ENCODE assay signal across 6 cellular contexts in genomic region chr17:56965241-56965640, GRCh38. TPM values are rescaled to one million over a fixed set of nuclear protein-coding genes. Genes with fewer than 3 reads are reported as not detected.
DNase-seq lines count a peak whose midpoint lies in the region; TF ChIP-seq lines count a peak whose summit lies in the region.
"Not testable (repeated sequence)": the region's sequence is repeated elsewhere in the genome, so short reads cannot be mapped to it uniquely, and the experiment has no call there.

No MANE protein-coding gene starts in this region.

- not testable (repeated sequence) for H3K23ac ChIP-seq in mesenchymal stem cell (ENCODE audit: low read length in 2 of 2)

- H3K4ac ChIP-seq in mesenchymal stem cell (ENCODE audit: low read depth in 1 of 2, low read length in 2 of 2): not testable (repeated sequence)

- H3K18ac ChIP-seq in mesenchymal stem cell (ENCODE audit: low read depth in 1 of 2, low read length in 2 of 2): not testable (repeated sequence)

- H2BK120ac ChIP-seq in mesenchymal stem cell (ENCODE audit: low read depth, low read length): not testable (repeated sequence)

- WGBS in endodermal cell (ENCODE audit: insufficient coverage in 1 of 2, insufficient read length in 1 of 2), 2 experiments: 95 to 100% methylated on average over 5 to 9 of the region's 9 CpGs
- 95% methylated on average over 9 of the region's 9 CpGs for WGBS in mesenchymal stem cell

- H3K4me1 ChIP-seq in endodermal cell (ENCODE audit: control insufficient read depth, insufficient read depth, low read length); mesenchymal stem cell (ENCODE audit: control insufficient read depth, insufficient read depth, low read depth, low read length): not testable (repeated sequence)

- not testable (repeated sequence) for H2AFZ ChIP-seq in mesenchymal stem cell (ENCODE audit: low read depth, low read length)

- not testable (repeated sequence) for H3K27me3 Mint-ChIP-seq in Calu3 (ENCODE audit: unreplicated experiment); endodermal cell (ENCODE audit: insufficient read depth); nephron progenitor cell (ENCODE audit: low read depth, poor library complexity); progenitor cell of endocrine pancreas

- H3K4me3 ChIP-seq in endodermal cell (ENCODE audit: low read length); mesenchymal stem cell (ENCODE audit: insufficient read depth in 1 of 2, low read depth in 1 of 2, low read length in 2 of 2): not testable (repeated sequence)

- H3K9me3 ChIP-seq in endodermal cell (ENCODE audit: control insufficient read depth, low read length); mesenchymal stem cell (ENCODE audit: control insufficient read depth, low read length): not testable (repeated sequence)

- not testable (repeated sequence) for H2BK15ac ChIP-seq in mesenchymal stem cell (ENCODE audit: low read depth, poor library complexity, severe bottlenecking)

- H3K9ac ChIP-seq in endodermal cell (ENCODE audit: extremely low read depth, low read length, poor library complexity, severe bottlenecking); mesenchymal stem cell (ENCODE audit: low read length): not testable (repeated sequence)

- not testable (repeated sequence) for H3K27me3 ChIP-seq in endodermal cell (ENCODE audit: control insufficient read depth, insufficient read depth, low read length, poor library complexity, severe bottlenecking); mesenchymal stem cell (ENCODE audit: control insufficient read depth in 1 of 2, insufficient read depth in 1 of 2, low read length in 2 of 2)

- H3K14ac ChIP-seq in mesenchymal stem cell (ENCODE audit: low read length in 2 of 2): not testable (repeated sequence)

- not testable (repeated sequence) for H4K8ac ChIP-seq in mesenchymal stem cell (ENCODE audit: low read length)

- not testable (repeated sequence) for H2AK5ac ChIP-seq in mesenchymal stem cell (ENCODE audit: low read length, severe bottlenecking)

- intact Hi-C loops in Calu3 (cut with micrococcal nuclease; ENCODE audit: unreplicated experiment): not testable (repeated sequence)

- H3K4me3 Mint-ChIP-seq in Calu3 (ENCODE audit: low read depth, unreplicated experiment) (peak overlapping the region; percentile 50), progenitor cell of endocrine pancreas (ENCODE audit: low read depth) (peak overlapping the region; percentile 41)
- H3K4me3 Mint-ChIP-seq in endodermal cell, nephron progenitor cell: not testable (repeated sequence)

- H3K9me3 Mint-ChIP-seq in Calu3 (ENCODE audit: low read depth, unreplicated experiment); endodermal cell; nephron progenitor cell; progenitor cell of endocrine pancreas (ENCODE audit: low read depth): not testable (repeated sequence)

- peaks cover 19% of the 10 kb centered on the region for H3K4me1 Mint-ChIP-seq in Calu3 (ENCODE audit: low read depth, unreplicated experiment)
- not testable (repeated sequence) for H3K4me1 Mint-ChIP-seq in endodermal cell, nephron progenitor cell
- H3K4me1 Mint-ChIP-seq in progenitor cell of endocrine pancreas (ENCODE audit: low read depth): peaks cover 22% of the 10 kb centered on the region

- H3K27ac ChIP-seq in endodermal cell (ENCODE audit: low read depth, low read length); mesenchymal stem cell (ENCODE audit: low read length, poor library complexity, severe bottlenecking): not testable (repeated sequence)

- H3K4me2 ChIP-seq in mesenchymal stem cell (ENCODE audit: low read length, poor library complexity, severe bottlenecking): not testable (repeated sequence)

- not testable (repeated sequence) for H4K91ac ChIP-seq in mesenchymal stem cell (ENCODE audit: low read length)

- TF ChIP-seq CTCF in Calu3 (IDR thresholded peaks at IDR 0.05; ENCODE audit: unreplicated experiment); endodermal cell (conservative IDR thresholded peaks at IDR 0.05); nephron progenitor cell (IDR thresholded peaks at IDR 0.05); progenitor cell of endocrine pancreas (IDR thresholded peaks at IDR 0.05; ENCODE audit: unreplicated experiment): not testable (repeated sequence)

- CTCF ChIA-PET in Calu3 (lab: Charles Lee): not testable (repeated sequence)

- not testable (repeated sequence) for H3K36me3 Mint-ChIP-seq in Calu3 (ENCODE audit: insufficient read depth, unreplicated experiment); endodermal cell (ENCODE audit: low read depth); nephron progenitor cell (ENCODE audit: low read depth); progenitor cell of endocrine pancreas (ENCODE audit: insufficient read depth)

- H3K36me3 ChIP-seq in endodermal cell (ENCODE audit: control insufficient read depth, insufficient read depth, low read length); mesenchymal stem cell (ENCODE audit: control insufficient read depth in 1 of 2, insufficient read depth in 2 of 2, low read depth in 1 of 2, low read length in 2 of 2): not testable (repeated sequence)

- BruUV-seq in Calu3 (replicated peaks; lab: Mats Ljungman, UMichigan): not testable (repeated sequence)

- H2BK12ac ChIP-seq in mesenchymal stem cell (ENCODE audit: low read length in 2 of 2): not testable (repeated sequence)

- H3K27ac Mint-ChIP-seq in Calu3 (ENCODE audit: unreplicated experiment): peak overlapping the region; percentile 27
- not testable (repeated sequence) for H3K27ac Mint-ChIP-seq in endodermal cell
- H3K27ac Mint-ChIP-seq in nephron progenitor cell: peak overlapping the region; percentile 46
- peak overlapping the region; percentile 97 for H3K27ac Mint-ChIP-seq in progenitor cell of endocrine pancreas

- peak overlapping the region; percentile 19 for H2BK5ac ChIP-seq in mesenchymal stem cell (ENCODE audit: low read depth, low read length, poor library complexity, severe bottlenecking)

- H3K79me1 ChIP-seq in mesenchymal stem cell (replicated peaks; ENCODE audit: low read length, poor library complexity, severe bottlenecking): not testable (repeated sequence)

- peak; percentile 7 for DNase-seq in Calu3
- peak; percentile 2 for DNase-seq in endodermal cell
- DNase-seq in islet precursor cell: peak; percentile 50
- not testable (repeated sequence) for DNase-seq in mesenchymal stem cell; nephron progenitor cell; progenitor cell of endocrine pancreas (ENCODE audit: low spot score, unreplicated experiment)

RNA-seq across cellular contexts. Expression of gene COIL, which starts 4.4 kb away (rescaled TPM):
- total RNA-seq in Calu3 (2022) (13.4 and 13.5 TPM in 2 replicates), endodermal cell (10 to 100 TPM; 18.2 to 19.2 TPM), progenitor cell of endocrine pancreas (26.7 and 29.8 TPM in 2 replicates)
- polyA plus RNA-seq in endodermal cell (2013, experiment 1 of 2): 23.8 TPM
- polyA plus RNA-seq in endodermal cell (2013, experiment 2 of 2): 25.6 TPM
- 16.4 TPM for polyA plus RNA-seq in mesenchymal stem cell (2013, experiment 1 of 2)
- polyA plus RNA-seq in mesenchymal stem cell (2013, experiment 2 of 2): 16.8 TPM

RNA-seq across cellular contexts. Expression of gene SCPEP1, which starts 12.7 kb away (rescaled TPM):
- 17.6 and 20.2 TPM in 2 replicates for total RNA-seq in Calu3 (2022)
- 10 to 100 TPM; 28.5 to 30.8 TPM for total RNA-seq in endodermal cell
- 38.0 TPM for polyA plus RNA-seq in endodermal cell (2013, experiment 1 of 2)
- 30.3 TPM for polyA plus RNA-seq in endodermal cell (2013, experiment 2 of 2)
- polyA plus RNA-seq in mesenchymal stem cell (2013, experiment 1 of 2): 73.5 TPM
- 73.3 TPM for polyA plus RNA-seq in mesenchymal stem cell (2013, experiment 2 of 2)
- total RNA-seq in progenitor cell of endocrine pancreas: 48.3 and 51.7 TPM in 2 replicates

RNA-seq across cellular contexts. Expression of gene TRIM25, which starts 51.4 kb away (rescaled TPM):
- total RNA-seq in Calu3 (2022) (107 and 144 TPM in 2 replicates), endodermal cell (10 to 100 TPM; 18.8 to 21.3 TPM), progenitor cell of endocrine pancreas (29.9 and 37.6 TPM in 2 replicates)
- 8.9 TPM for polyA plus RNA-seq in endodermal cell (2013, experiment 1 of 2)
- polyA plus RNA-seq in endodermal cell (2013, experiment 2 of 2): 9.3 TPM
- polyA plus RNA-seq in mesenchymal stem cell (2013, experiment 1 of 2): 35.4 TPM
- polyA plus RNA-seq in mesenchymal stem cell (2013, experiment 2 of 2): 33.7 TPM
